9 cellular contexts compared by ENCODE assay signal in genomic region chr6:57313711-57314471, GRCh38. TPM values are rescaled to one million over a fixed set of nuclear protein-coding genes. Genes with fewer than 3 reads are reported as not detected.
DNase-seq lines count a peak whose midpoint lies in the region; ATAC-seq, FAIRE-seq and TF ChIP-seq lines count a peak whose summit lies in the region.
"Had no signal": no experiment of that assay in that cellular context is flagged by ENCODE, and none has a peak within 500 bp of the region (broad histone marks: within the 10 kb centered on the region; RNA-seq: fewer than 3 reads in every experiment).

No MANE protein-coding gene starts in this region.

- TF ChIP-seq RAD21 in IMR-90 (IDR thresholded peaks at IDR 0.05; ENCODE audit: low read length): 0 out of 2 replicates have a peak, but pooled peaks have one; percentile 23

- peak overlapping the region; percentile 100 for H2BK120ac ChIP-seq in IMR-90 (ENCODE audit: low read depth, low read length)

- CTCF ChIA-PET in IMR-90 (lab: Yijun Ruan, JAX): interaction anchor here (0.5 to 1.8 kb wide), 3 partner anchors 46 to 409 kb away, joined by 3 to 6 read pairs (median 6); no protein-coding TSS in a partner anchor

- DNase-seq in IMR-90 (peak; percentile 98), colonic mucosa (peak; percentile 45), mucosa of gallbladder (ENCODE audit: low spot score) (peak; percentile 32), NCI-H526 treated with DMSO at 0.1 percent for 48 hours (lab: John Stamatoyannopoulos, UW) (no peak), NCI-H524 treated with DMSO at 0.1 percent for 48 hours (lab: John Stamatoyannopoulos, UW) (no peak), CD1c-positive myeloid dendritic cell (ENCODE audit: extremely low spot score) (no peak)
- no peak for DNase-seq in effector CD8-positive, alpha-beta T cell (lab: John Stamatoyannopoulos, UW)
- DNase-seq: kidney had no signal

- H4K20me1 ChIP-seq in IMR-90 (ENCODE audit: insufficient read depth, low read length): no peaks in the 10 kb centered on the region

- H2BK15ac ChIP-seq in IMR-90 (ENCODE audit: low read depth, low read length): peak overlapping the region; percentile 81; the same call in 2 of the 3 replicates

- H3K4ac ChIP-seq in IMR-90 (ENCODE audit: low read depth, low read length): peak overlapping the region; percentile 100

- no peaks in the 10 kb centered on the region for H3K27me3 ChIP-seq in IMR-90 (ENCODE audit: control insufficient read depth, insufficient read depth, low read length)
- H3K27me3 ChIP-seq in colonic mucosa: no peaks in the 10 kb centered on the region

- peaks cover 3% of the 10 kb centered on the region for H3K9me1 ChIP-seq in IMR-90 (ENCODE audit: insufficient read depth, low read length)

- H2BK20ac ChIP-seq in IMR-90 (ENCODE audit: low read depth, low read length): peak overlapping the region; percentile 99

- H2AK9ac ChIP-seq in IMR-90 (replicated peaks; ENCODE audit: low read depth, low read length, poor library complexity): peak overlapping the region; percentile 90

- in situ Hi-C loops in IMR-90 (cut with MboI; ENCODE audit: low sequenced_read_pairs): loop anchor here (25.0 kb wide), 2 partner anchors 677 to 977 kb away; partner anchors contain the start of gene DST

- peaks cover 14 to 20% of the 10 kb centered on the region in 2 experiments; a peak in 3 of 4 replicates for H3K79me1 ChIP-seq in IMR-90 (ENCODE audit: low read depth in 1 of 2, low read length in 2 of 2)

- POLR2A ChIA-PET in IMR-90 (lab: Charles Lee; ENCODE audit: unreplicated experiment): interaction anchor here (1.0 to 1.7 kb wide), 3 partner anchors 48 to 124 kb away, joined by 3 to 5 read pairs (median 3); no protein-coding TSS in a partner anchor

- peak overlapping the region; percentile 83 for H3K4me2 ChIP-seq in IMR-90 (ENCODE audit: low read depth, low read length)

- H3K36me3 ChIP-seq in IMR-90 (ENCODE audit: control insufficient read depth, insufficient read depth, low read length) (no peaks in the 10 kb centered on the region), colonic mucosa (no peaks in the 10 kb centered on the region)

- dilution Hi-C loops in IMR-90 (cut with HindIII; ENCODE audit: low sequenced_read_pairs, unreplicated experiment): no loop called here

- ATAC-seq in IMR-90 (ENCODE audit: low read depth): peak; percentile 75

- H3K4me3 ChIP-seq in IMR-90 (ENCODE audit: insufficient read depth, low read depth, low read length): peak overlapping the region; percentile 1; the same call in 1 of the 2 replicates
- no peak overlapping the region for H3K4me3 ChIP-seq in colonic mucosa

- peak overlapping the region; percentile 98 for H3K56ac ChIP-seq in IMR-90 (ENCODE audit: extremely low read depth, insufficient read depth, low read length)

- H3K4me1 ChIP-seq in IMR-90 (ENCODE audit: control insufficient read depth, insufficient read depth, low read length) (peaks cover 17% of the 10 kb centered on the region), colonic mucosa (peaks cover 4% of the 10 kb centered on the region)

- no TSS peak for BruUV-seq in IMR-90 (replicated peaks; lab: Mats Ljungman, UMichigan)

- peak; percentile 97 for FAIRE-seq in A204.1 (lab: Jason Lieb, UNC)
- FAIRE-seq: kidney had no signal

- no CpG with 5 or more reads among the region's 12 CpGs for WGBS in IMR-90 (ENCODE audit: extremely low coverage in 2 of 2, insufficient read length in 1 of 2), 2 experiments

- peak overlapping the region; percentile 83 for H3K27ac ChIP-seq in IMR-90 (ENCODE audit: insufficient read depth, low read length)
- H3K27ac ChIP-seq in colonic mucosa: peak overlapping the region; percentile 58

- H3K9me3 ChIP-seq in IMR-90 (ENCODE audit: control insufficient read depth, insufficient read depth, low read length): no peaks in the 10 kb centered on the region
- H3K9me3 ChIP-seq in colonic mucosa: no peaks in the 10 kb centered on the region

- H4K5ac ChIP-seq in IMR-90 (ENCODE audit: low read depth, low read length): peak overlapping the region; percentile 90

- no peak for TF ChIP-seq POLR2A in IMR-90 (IDR thresholded peaks at IDR 0.05; ENCODE audit: low read depth, low read length)

- H3K23ac ChIP-seq in IMR-90 (ENCODE audit: low read depth, low read length): peak overlapping the region; percentile 100

- peak overlapping the region; percentile 98 for H4K91ac ChIP-seq in IMR-90 (ENCODE audit: insufficient read depth, low read depth, low read length)

- peak; percentile 0; the same call in 1 of the 2 replicates for TF ChIP-seq CTCF in IMR-90 (conservative IDR thresholded peaks at IDR 0.05; ENCODE audit: low read depth, low read length)
- TF ChIP-seq CTCF in colonic mucosa (IDR thresholded peaks at IDR 0.05): no peak

- H2AK5ac ChIP-seq in IMR-90 (ENCODE audit: low read depth, low read length): peak overlapping the region; percentile 71

- intact Hi-C loops in IMR-90 (cut with micrococcal nuclease) (loop anchor here (1.0 kb wide), 1 partner anchor 92 kb away; the partner anchor contains the start of gene RAB23), colonic mucosa (cut with DNase I) (loop anchor here (10.0 kb wide), 2 partner anchors 49 to 269 kb away; partner anchors contain the start of gene KIAA1586)

- peak overlapping the region; percentile 94 for H4K8ac ChIP-seq in IMR-90 (ENCODE audit: low read depth in 2 of 2, low read length in 2 of 2)

- H3K9ac ChIP-seq in IMR-90 (ENCODE audit: low read depth, low read length) (peak overlapping the region; percentile 62), colonic mucosa (ENCODE audit: low read depth in 2 of 2, low read length in 2 of 2) (peak overlapping the region in 1 of 2 donors; percentile 58)

- H3K14ac ChIP-seq in IMR-90 (replicated peaks; ENCODE audit: low read depth, low read length): peak overlapping the region; percentile 99

- peak overlapping the region; percentile 99 for H3K18ac ChIP-seq in IMR-90 (ENCODE audit: low read depth, low read length)

- peak overlapping the region; percentile 79 for H2AFZ ChIP-seq in IMR-90 (replicated peaks; ENCODE audit: low read length, poor library complexity)

- peak overlapping the region; percentile 99 for H2BK5ac ChIP-seq in IMR-90 (ENCODE audit: low read depth, low read length, poor library complexity, severe bottlenecking)

TF ChIP-seq in IMR-90, 13 proteins besides CTCF, POLR2A, EP300 and RAD21:
- TF ChIP-seq BHLHE40 (IDR thresholded peaks at IDR 0.05; ENCODE audit: low read depth, low read length) (no peak; the same call in 1 of the 2 replicates), CEBPB (IDR thresholded peaks at IDR 0.05; ENCODE audit: low read depth, low read length) (0 out of 2 replicates have a peak, but pooled peaks have one; percentile 20), MAZ (IDR thresholded peaks at IDR 0.05; ENCODE audit: borderline replicate concordance, low read depth, low read length) (no peak), SMC3 (IDR thresholded peaks at IDR 0.05; ENCODE audit: low read depth, low read length) (peak; percentile 12), CHD1 (IDR thresholded peaks at IDR 0.05; ENCODE audit: low read depth, low read length) (no peak), USF2 (IDR thresholded peaks at IDR 0.05; ENCODE audit: low read depth, low read length) (peak; percentile 92), RFX5 (IDR thresholded peaks at IDR 0.05; ENCODE audit: low read depth, low read length) (no peak), MXI1 (IDR thresholded peaks at IDR 0.05; ENCODE audit: borderline replicate concordance, low read depth, low read length) (peak; percentile 92), ELK1 (IDR thresholded peaks at IDR 0.05; ENCODE audit: borderline replicate concordance, low read depth, low read length) (no peak), RCOR1 (IDR thresholded peaks at IDR 0.05; ENCODE audit: insufficient replicate concordance, low read length) (no peak), FOS (IDR thresholded peaks at IDR 0.05; ENCODE audit: low read depth, low read length) (peak; percentile 76), MAFK (IDR thresholded peaks at IDR 0.05; ENCODE audit: low read depth, low read length) (peak; percentile 50), NFE2L2 (IDR thresholded peaks at IDR 0.05; ENCODE audit: low read depth, low read length) (peak; percentile 53; the same call in 1 of the 2 replicates)

RNA-seq across cellular contexts. Expression of gene PRIM2, which starts 3.5 kb away (rescaled TPM):
- 37.5 and 50.5 TPM in 2 replicates for total RNA-seq in IMR-90 (2012; rRNA removed)
- polyA plus RNA-seq in IMR-90 (2012; rRNA removed): 7.7 and 11.8 TPM in 2 replicates
- 2.1 and 3.4 TPM in 2 replicates for polyA plus RNA-seq in IMR-90 (2012; cell fraction: cytosol; rRNA removed)
- polyA plus RNA-seq in IMR-90 (2012; cell fraction: nucleus; rRNA removed; ENCODE audit: low replicate concordance): 0.87 and 7.2 TPM in 2 replicates
- total RNA-seq in colonic mucosa: 10 to 100 TPM; 10.4 to 23.1 TPM
- 10.5 TPM for total RNA-seq in mucosa of gallbladder

Comparison
In these comparisons a context has a peak if more than half of its experiments do, and no peak if none do; other contexts are left out.
1. DNase-seq: peak in IMR-90 (single experiment), colonic mucosa (single experiment) and mucosa of gallbladder (single experiment); none in NCI-H526 treated with DMSO at 0.1 percent for 48 hours (single experiment), NCI-H524 treated with DMSO at 0.1 percent for 48 hours (single experiment), CD1c-positive myeloid dendritic cell (single experiment) and effector CD8-positive, alpha-beta T cell (single experiment).